In genomic region chr6:130037207-130037811, GRCh38 we compare ENCODE assay signal across 9 cellular contexts. TPM values are rescaled to one million over a fixed set of nuclear protein-coding genes. Genes with fewer than 3 reads are reported as not detected.
DNase-seq lines count a peak whose midpoint lies in the region; FAIRE-seq and TF ChIP-seq lines count a peak whose summit lies in the region.
"Had no signal": no experiment of that assay in that cellular context is flagged by ENCODE, and none has a peak within 500 bp of the region (broad histone marks: within the 10 kb centered on the region; RNA-seq: fewer than 3 reads in every experiment).

No MANE protein-coding gene starts in this region.

- DNase-seq in GM12865 (ENCODE audit: low read depth) (no peak), RCC 7860 (ENCODE audit: low spot score) (no peak), fibroblast of peridontal ligament (ENCODE audit: extremely low read depth) (peak; percentile 31), OCI-M2 (lab: John Stamatoyannopoulos, UW; ENCODE audit: unreplicated experiment) (no peak), iPS-NIHi11 (ENCODE audit: low spot score) (no peak), G401 (ENCODE audit: low spot score) (no peak)
- no peak for DNase-seq in activated CD4-positive, CD25-positive, alpha-beta regulatory T cell (lab: John Stamatoyannopoulos, UW)
- DNase-seq: activated naive CD8-positive, alpha-beta T cell treated with anti-CD3 and anti-CD28 coated beads, Interleukin-2, amount 10 ng/mL, durations not matched to agents 7 days and 5 days had no signal

- H3K27ac ChIP-seq in 22Rv1: no peak overlapping the region

- in situ Hi-C loops in G401 (cut with HindIII; ENCODE audit: low sequenced_read_pairs): no loop called here

- no peak overlapping the region for H3K4me3 ChIP-seq in GM12865 (ENCODE audit: low read depth, low read length)

- TF ChIP-seq CTCF in 22Rv1 (IDR thresholded peaks at IDR 0.05) (peak; percentile 71), GM12865 (IDR thresholded peaks at IDR 0.05; ENCODE audit: insufficient read depth, low read depth, low read length, missing control alignments) (peak; percentile 23)

- FAIRE-seq in RCC 7860 (lab: Jason Lieb, UNC): peak; percentile 38

RNA-seq across cellular contexts. Expression of gene L3MBTL3, which starts 18.9 kb away (rescaled TPM):
- 28.5 and 54.6 TPM in 2 replicates for total RNA-seq in G401 (2014; rRNA removed; shearing (Covaris generic))
